Comparison of ENCODE assay signal across 17 cellular contexts in genomic region chr3:18712713-18713575, GRCh38.
DNase-seq lines count a peak whose midpoint lies in the region; ATAC-seq and TF ChIP-seq lines count a peak whose summit lies in the region.
"Had no signal": no experiment of that assay in that cellular context is flagged by ENCODE, and none has a peak within 500 bp of the region (broad histone marks: within the 10 kb centered on the region; RNA-seq: fewer than 3 reads in every experiment).

No MANE protein-coding gene starts in this region.

- peak; percentile 38 for ATAC-seq in mucosa of descending colon
- ATAC-seq in stimulated activated naive CD8-positive, alpha-beta T cell treated with anti-CD3 and anti-CD28 coated beads, Interleukin-15, amount 100 ng/mL, for 72 hours, result peak; percentile 87

- no peaks in the 10 kb centered on the region for H3K27me3 Mint-ChIP-seq in stimulated activated naive CD8-positive, alpha-beta T cell treated with anti-CD3 and anti-CD28 coated beads, Interleukin-15, amount 100 ng/mL, for 72 hours
- no peaks in the 10 kb centered on the region for H3K27me3 Mint-ChIP-seq in endodermal cell (ENCODE audit: insufficient read depth)

- peak; percentile 32 for DNase-seq in activated naive CD4-positive, alpha-beta T cell treated with Interleukin-2 at 50 U/mL for 16 hours
- no peak for DNase-seq in activated naive CD4-positive, alpha-beta T cell (lab: John Stamatoyannopoulos, UW)
- DNase-seq in activated T-cell treated with anti-CD3 and anti-CD28 coated beads for 48 hours (ENCODE audit: low read depth) (peak; percentile 35), mucosa of descending colon (no peak), endodermal cell (no peak), esophagus muscularis mucosa (ENCODE audit: extremely low spot score) (no peak), iPS-NIHi11 (ENCODE audit: low spot score) (no peak)
- DNase-seq in stimulated activated naive CD8-positive, alpha-beta T cell treated with anti-CD3 and anti-CD28 coated beads, Interleukin-15, amount 100 ng/mL, for 72 hours, result peak; percentile 37 to 78
- DNase-seq: ACHN; cortex of kidney; mesenchymal stem cell; NCI-H1048; NK-92 treated with Interleukin-12 subunit alpha and Interleukin-12 subunit beta, amount 100 ng/mL, for 24 hours; nucleus accumbens; sigmoid colon had no signal

- H3K4me1 Mint-ChIP-seq in stimulated activated naive CD8-positive, alpha-beta T cell treated with anti-CD3 and anti-CD28 coated beads, Interleukin-15, amount 100 ng/mL, for 72 hours, result peaks cover 72% of the 10 kb centered on the region
- H3K4me1 Mint-ChIP-seq in endodermal cell, result no peaks in the 10 kb centered on the region

- no peaks in the 10 kb centered on the region for H3K9me3 ChIP-seq in mucosa of descending colon
- no peaks in the 10 kb centered on the region for H3K9me3 ChIP-seq in endodermal cell (ENCODE audit: control insufficient read depth, low read length)
- H3K9me3 ChIP-seq in esophagus muscularis mucosa, result no peaks in the 10 kb centered on the region
- H3K9me3 ChIP-seq: ascending aorta, HAP-1, sigmoid colon had no signal

- no peaks in the 10 kb centered on the region for H3K36me3 Mint-ChIP-seq in endodermal cell (ENCODE audit: low read depth)

- no peak overlapping the region for H3K4me3 ChIP-seq in mucosa of descending colon
- no peak overlapping the region for H3K4me3 ChIP-seq in endodermal cell (ENCODE audit: low read length)
- no peak overlapping the region for H3K4me3 ChIP-seq in esophagus muscularis mucosa
- H3K4me3 ChIP-seq: ascending aorta, HAP-1, sigmoid colon had no signal

- peak overlapping the region; percentile 99 to 100 for H3K27ac Mint-ChIP-seq in stimulated activated naive CD8-positive, alpha-beta T cell treated with anti-CD3 and anti-CD28 coated beads, Interleukin-15, amount 100 ng/mL, for 72 hours
- no peak overlapping the region for H3K27ac Mint-ChIP-seq in endodermal cell

- TF ChIP-seq POLR2A in esophagus muscularis mucosa (IDR thresholded peaks at IDR 0.05; ENCODE audit: low read depth), result no peak

- no peaks in the 10 kb centered on the region for H3K27me3 ChIP-seq in endodermal cell (ENCODE audit: control insufficient read depth, insufficient read depth, low read length, poor library complexity, severe bottlenecking)
- no peaks in the 10 kb centered on the region for H3K27me3 ChIP-seq in esophagus muscularis mucosa
- H3K27me3 ChIP-seq: ascending aorta, sigmoid colon had no signal

- TF ChIP-seq EP300 in esophagus muscularis mucosa (IDR thresholded peaks at IDR 0.05), result no peak

- WGBS in endodermal cell (ENCODE audit: insufficient coverage in 1 of 2, insufficient read length in 1 of 2), 2 experiments, result 88 to 96% methylated on average over 5 to 6 of the region's 6 CpGs
- 81% methylated on average over 6 of the region's 6 CpGs for WGBS in esophagus muscularis mucosa

- peaks cover 8 to 14% of the 10 kb centered on the region in 2 donors for H3K9me3 Mint-ChIP-seq in stimulated activated naive CD8-positive, alpha-beta T cell treated with anti-CD3 and anti-CD28 coated beads, Interleukin-15, amount 100 ng/mL, for 72 hours
- H3K9me3 Mint-ChIP-seq in endodermal cell, result peaks cover 3% of the 10 kb centered on the region

- no peak overlapping the region for H3K9ac ChIP-seq in endodermal cell (ENCODE audit: extremely low read depth, low read length, poor library complexity, severe bottlenecking)

- H3K27ac ChIP-seq in endodermal cell (ENCODE audit: low read depth, low read length) (no peak overlapping the region), esophagus muscularis mucosa (replicated peaks in 1 of 4) (no peak overlapping the region)
- H3K27ac ChIP-seq: ascending aorta, sigmoid colon had no signal

- H3K4me3 Mint-ChIP-seq in stimulated activated naive CD8-positive, alpha-beta T cell treated with anti-CD3 and anti-CD28 coated beads, Interleukin-15, amount 100 ng/mL, for 72 hours, result peak overlapping the region; percentile 72 to 76
- no peak overlapping the region for H3K4me3 Mint-ChIP-seq in endodermal cell

- intact Hi-C loops in mucosa of descending colon (cut with DNase I, micrococcal nuclease) (no loop called here), esophagus muscularis mucosa (cut with DNase I) (no loop called here)

- no peaks in the 10 kb centered on the region for H3K36me3 ChIP-seq in mucosa of descending colon (ENCODE audit: low read depth)
- H3K36me3 ChIP-seq in endodermal cell (ENCODE audit: control insufficient read depth, insufficient read depth, low read length), result no peaks in the 10 kb centered on the region
- H3K36me3 ChIP-seq in esophagus muscularis mucosa, result no peaks in the 10 kb centered on the region
- H3K36me3 ChIP-seq: ascending aorta, HAP-1, sigmoid colon had no signal

- H3K4me1 ChIP-seq in mucosa of descending colon (ENCODE audit: low read depth) (no peaks in the 10 kb centered on the region), endodermal cell (ENCODE audit: control insufficient read depth, insufficient read depth, low read length) (no peaks in the 10 kb centered on the region), esophagus muscularis mucosa (no peaks in the 10 kb centered on the region)
- H3K4me1 ChIP-seq: ascending aorta, HAP-1, sigmoid colon had no signal

- TF ChIP-seq CTCF in mucosa of descending colon (IDR thresholded peaks at IDR 0.05) (no peak), endodermal cell (conservative IDR thresholded peaks at IDR 0.05) (no peak), esophagus muscularis mucosa (IDR thresholded peaks at IDR 0.05) (no peak)

Comparison
In these comparisons a context has a peak if more than half of its experiments do, and no peak if none do; other contexts are left out.
1. DNase-seq: peak in activated naive CD4-positive, alpha-beta T cell treated with Interleukin-2 at 50 U/mL for 16 hours (single experiment), activated T-cell treated with anti-CD3 and anti-CD28 coated beads for 48 hours (single experiment) and stimulated activated naive CD8-positive, alpha-beta T cell treated with anti-CD3 and anti-CD28 coated beads, Interleukin-15, amount 100 ng/mL, for 72 hours (2 of 2); none in activated naive CD4-positive, alpha-beta T cell (0 of 4), mucosa of descending colon (0 of 3), endodermal cell (single experiment), esophagus muscularis mucosa (single experiment) and iPS-NIHi11 (single experiment).